Comparison of ENCODE assay signal across 20 cellular contexts in genomic region chr10:73552819-73553218, GRCh38. TPM values are rescaled to one million over a fixed set of nuclear protein-coding genes. Genes with fewer than 3 reads are reported as not detected.
A peak's percentile ranks its signal among the peaks of the same experiment; 100 is the strongest.
DNase-seq lines count a peak whose midpoint lies in the region; ATAC-seq and TF ChIP-seq lines count a peak whose summit lies in the region.
"Had no signal": no experiment of that assay in that cellular context is flagged by ENCODE, and none has a peak within 500 bp of the region (broad histone marks: within the 10 kb centered on the region; RNA-seq: fewer than 3 reads in every experiment).

No MANE protein-coding gene starts in this region.

- TF ChIP-seq POLR2A in prostate gland (IDR thresholded peaks at IDR 0.05), result no peak
- TF ChIP-seq POLR2A in transverse colon (IDR thresholded peaks at IDR 0.05), result no peak

- H3K4me1 Mint-ChIP-seq in MCF 10A (ENCODE audit: insufficient read depth, unreplicated experiment), result peaks cover 17% of the 10 kb centered on the region
- H3K4me1 Mint-ChIP-seq in CD4-positive, alpha-beta memory T cell, result no peaks in the 10 kb centered on the region
- H3K4me1 Mint-ChIP-seq: activated CD4-positive, alpha-beta T cell treated with anti-CD3 and anti-CD28 coated beads, Interleukin-2, amount 10 ng/mL, durations not matched to agents 24 days and 14 days; activated naive CD4-positive, alpha-beta T cell treated with anti-CD3 and anti-CD28 coated beads, Interleukin-2, amount 50 U/mL, for 24 hours; CD4-positive, CD25-positive, alpha-beta regulatory T cell; GM23338; mesothelial cell of epicardium had no signal

- CTCF ChIA-PET in MCF 10A (lab: Yijun Ruan, JAX), result interaction anchor here (3.6 kb wide), 1 partner anchor 24 kb away, joined by 12 read pairs; no protein-coding TSS in a partner anchor
- CTCF ChIA-PET in mammary epithelial cell (lab: Charles Lee; ENCODE audit: low non-redundant PET), result no interaction called here
- CTCF ChIA-PET in CD4-positive, alpha-beta memory T cell (lab: Charles Lee; ENCODE audit: partially characterized antibody), result no interaction called here

- ATAC-seq in GM18517 (IDR thresholded peaks at IDR 0.05; ENCODE audit: unreplicated experiment), result no peak
- ATAC-seq: Panc1 had no signal

- TF ChIP-seq CTCF in MCF 10A (IDR thresholded peaks at IDR 0.05; ENCODE audit: unreplicated experiment), result no peak
- TF ChIP-seq CTCF in mammary epithelial cell (conservative IDR thresholded peaks at IDR 0.05 in 1 of 2, IDR thresholded peaks at IDR 0.05 in 1 of 2; ENCODE audit: extremely low read depth in 1 of 2, insufficient read depth in 1 of 2, low read depth in 1 of 2, low read length in 2 of 2), result no peak
- TF ChIP-seq CTCF in prostate gland (IDR thresholded peaks at IDR 0.05), result no peak
- TF ChIP-seq CTCF in transverse colon (IDR thresholded peaks at IDR 0.05), result no peak

- no peaks in the 10 kb centered on the region for H4K20me1 ChIP-seq in mammary epithelial cell (ENCODE audit: insufficient read depth, low read length)

- DNase-seq in MCF 10A (ENCODE audit: unreplicated experiment) (no peak), mammary epithelial cell (no peak), epithelial cell of prostate (ENCODE audit: low read depth, low spot score) (no peak), prostate gland (ENCODE audit: low spot score) (no peak), transverse colon (no peak)
- DNase-seq in activated effector memory CD4-positive, alpha-beta T cell treated with anti-CD3 and anti-CD28 coated beads, Interleukin-2, amount 50 U/mL, for 16 hours, result no peak
- no peak for DNase-seq in CD4-positive, alpha-beta memory T cell
- DNase-seq: activated CD4-positive, alpha-beta T cell treated with anti-CD3 and anti-CD28 coated beads, Interleukin-2, amount 10 ng/mL, durations not matched to agents 24 days and 14 days; CD4-positive, CD25-positive, alpha-beta regulatory T cell; DMS53; KBM-7; NCI-H1092; NCI-H2107; NCI-H748 treated with DMSO at 0.1 percent for 48 hours; upper lobe of left lung had no signal

- no peak for TF ChIP-seq EP300 in transverse colon (IDR thresholded peaks at IDR 0.05; ENCODE audit: low read depth)

- no peak overlapping the region for H3K9ac ChIP-seq in mammary epithelial cell (ENCODE audit: insufficient read depth, low read length)

- peak overlapping the region; percentile 28 for H3K27ac Mint-ChIP-seq in MCF 10A (ENCODE audit: low read depth, unreplicated experiment)
- no peak overlapping the region for H3K27ac Mint-ChIP-seq in CD4-positive, alpha-beta memory T cell
- H3K27ac Mint-ChIP-seq: activated CD4-positive, alpha-beta T cell treated with anti-CD3 and anti-CD28 coated beads, Interleukin-2, amount 10 ng/mL, durations not matched to agents 24 days and 14 days; activated naive CD4-positive, alpha-beta T cell treated with anti-CD3 and anti-CD28 coated beads, Interleukin-2, amount 50 U/mL, for 24 hours; CD4-positive, CD25-positive, alpha-beta regulatory T cell; mesothelial cell of epicardium had no signal

- 86% methylated on average over 1 of the region's 2 CpGs for WGBS in mammary epithelial cell (ENCODE audit: low coverage, missing lambda C conversion rate)
- WGBS in prostate gland, result 55% methylated on average over 2 of the region's 2 CpGs
- 21 to 40% methylated on average over 2 of the region's 2 CpGs for WGBS in transverse colon (ENCODE audit: low coverage in 1 of 2), 2 donors

- H3K27me3 Mint-ChIP-seq in MCF 10A (ENCODE audit: insufficient read depth, unreplicated experiment), result no peaks in the 10 kb centered on the region
- no peaks in the 10 kb centered on the region for H3K27me3 Mint-ChIP-seq in CD4-positive, alpha-beta memory T cell
- H3K27me3 Mint-ChIP-seq: CD4-positive, CD25-positive, alpha-beta regulatory T cell had no signal

- H2AFZ ChIP-seq in mammary epithelial cell (ENCODE audit: low read depth, low read length), result no peak overlapping the region
- H2AFZ ChIP-seq: GM23338 had no signal

- intact Hi-C loops in MCF 10A (cut with micrococcal nuclease), result no loop called here
- intact Hi-C loops in mammary epithelial cell (cut with micrococcal nuclease), result no loop called here
- intact Hi-C loops in prostate gland (cut with DNase I), result loop anchor here (5.0 kb wide), 2 partner anchors 34 to 74 kb away; no protein-coding TSS in a partner anchor
- intact Hi-C loops in transverse colon (cut with DNase I; ENCODE audit: low total_unique reads), result no loop called here
- intact Hi-C loops in CD4-positive, alpha-beta memory T cell (cut with micrococcal nuclease), result no loop called here

- BruUV-seq in MCF 10A (replicated peaks; lab: Mats Ljungman, UMichigan), result no TSS peak
- no TSS peak for BruUV-seq in mammary epithelial cell (replicated peaks; lab: Mats Ljungman, UMichigan)

- in situ Hi-C loops in mammary epithelial cell (cut with MboI; ENCODE audit: low sequenced_read_pairs in 2 of 2), result no loop called here
- in situ Hi-C loops in transverse colon (cut with MboI; ENCODE audit: low pct_ligation_motif_present in 1 of 4, low pct_unique_long_range_greater_than_20kb in 1 of 4, low sequenced_read_pairs in 3 of 4), result no loop called here

- no peaks in the 10 kb centered on the region for H3K27me3 ChIP-seq in mammary epithelial cell (ENCODE audit: insufficient read depth, low read length)
- no peaks in the 10 kb centered on the region for H3K27me3 ChIP-seq in prostate gland (replicated peaks; ENCODE audit: insufficient read depth)
- H3K27me3 ChIP-seq in transverse colon, result no peaks in the 10 kb centered on the region
- no peaks in the 10 kb centered on the region for H3K27me3 ChIP-seq in CD4-positive, alpha-beta memory T cell (ENCODE audit: insufficient read depth, low read length)
- H3K27me3 ChIP-seq: upper lobe of left lung had no signal

- peaks cover 9% of the 10 kb centered on the region for H3K36me3 Mint-ChIP-seq in MCF 10A (ENCODE audit: insufficient read depth, unreplicated experiment)
- H3K36me3 Mint-ChIP-seq in CD4-positive, alpha-beta memory T cell, result peaks cover 0 to 2% of the 10 kb centered on the region in 2 donors
- H3K36me3 Mint-ChIP-seq: activated naive CD4-positive, alpha-beta T cell treated with anti-CD3 and anti-CD28 coated beads, Interleukin-2, amount 50 U/mL, for 24 hours; CD4-positive, CD25-positive, alpha-beta regulatory T cell had no signal

- dilution Hi-C loops in mammary epithelial cell (cut with HindIII; ENCODE audit: low sequenced_read_pairs), result no loop called here

- H3K9me3 ChIP-seq in mammary epithelial cell (replicated peaks; ENCODE audit: insufficient read depth, low read length) (no peaks in the 10 kb centered on the region), prostate gland (no peaks in the 10 kb centered on the region), transverse colon (no peaks in the 10 kb centered on the region)
- H3K9me3 ChIP-seq in CD4-positive, alpha-beta memory T cell (ENCODE audit: control insufficient read depth in 1 of 2, low read length in 2 of 2), result no peaks in the 10 kb centered on the region
- H3K9me3 ChIP-seq: upper lobe of left lung had no signal

- POLR2A ChIA-PET in MCF 10A (lab: Yijun Ruan, JAX), result interaction anchor here (0.5 to 2.0 kb wide), 2 partner anchors 25 to 80 kb away, joined by 4 to 7 read pairs; no protein-coding TSS in a partner anchor
- POLR2A ChIA-PET in CD4-positive, alpha-beta memory T cell (lab: Charles Lee; ENCODE audit: partially characterized antibody), result no interaction called here

- H3K4me1 ChIP-seq in mammary epithelial cell (ENCODE audit: insufficient read depth, low read length), result no peaks in the 10 kb centered on the region
- peaks cover 11% of the 10 kb centered on the region for H3K4me1 ChIP-seq in prostate gland (replicated peaks)
- H3K4me1 ChIP-seq in transverse colon, result peaks cover 0 to 26% (median 19%) of the 10 kb centered on the region in 4 donors
- no peaks in the 10 kb centered on the region for H3K4me1 ChIP-seq in CD4-positive, alpha-beta memory T cell (ENCODE audit: insufficient read depth, low read length)

- H3K36me3 ChIP-seq in mammary epithelial cell (ENCODE audit: insufficient read depth, low read length) (no peaks in the 10 kb centered on the region), prostate gland (no peaks in the 10 kb centered on the region), transverse colon (no peaks in the 10 kb centered on the region)
- H3K36me3 ChIP-seq in CD4-positive, alpha-beta memory T cell (ENCODE audit: insufficient read depth, low read length), result no peaks in the 10 kb centered on the region
- H3K36me3 ChIP-seq: upper lobe of left lung had no signal

- H3K4me2 ChIP-seq in mammary epithelial cell (ENCODE audit: insufficient read depth, low read depth, low read length), result no peak overlapping the region
- H3K4me2 ChIP-seq: GM23338 had no signal

- no peak overlapping the region for H3K4me3 ChIP-seq in mammary epithelial cell (replicated peaks in 1 of 3; ENCODE audit: insufficient read depth in 1 of 3, low read depth in 2 of 3, low read length in 3 of 3)
- H3K4me3 ChIP-seq in prostate gland, result no peak overlapping the region
- no peak overlapping the region for H3K4me3 ChIP-seq in transverse colon
- no peak overlapping the region for H3K4me3 ChIP-seq in CD4-positive, alpha-beta memory T cell (ENCODE audit: low read length in 2 of 2)
- H3K4me3 ChIP-seq: GM23338, upper lobe of left lung had no signal

- H3K4me3 Mint-ChIP-seq in MCF 10A (ENCODE audit: unreplicated experiment), result no peak overlapping the region
- no peak overlapping the region for H3K4me3 Mint-ChIP-seq in CD4-positive, alpha-beta memory T cell
- H3K4me3 Mint-ChIP-seq: activated CD4-positive, alpha-beta T cell treated with anti-CD3 and anti-CD28 coated beads, Interleukin-2, amount 10 ng/mL, durations not matched to agents 24 days and 14 days; activated naive CD4-positive, alpha-beta T cell treated with anti-CD3 and anti-CD28 coated beads, Interleukin-2, amount 50 U/mL, for 24 hours; CD4-positive, CD25-positive, alpha-beta regulatory T cell; GM23338; mesothelial cell of epicardium had no signal

- no peaks in the 10 kb centered on the region for H3K9me3 Mint-ChIP-seq in MCF 10A (ENCODE audit: unreplicated experiment)
- H3K9me3 Mint-ChIP-seq in CD4-positive, alpha-beta memory T cell, result no peaks in the 10 kb centered on the region
- H3K9me3 Mint-ChIP-seq: activated CD4-positive, alpha-beta T cell treated with anti-CD3 and anti-CD28 coated beads, Interleukin-2, amount 10 ng/mL, durations not matched to agents 24 days and 14 days; activated naive CD4-positive, alpha-beta T cell treated with anti-CD3 and anti-CD28 coated beads, Interleukin-2, amount 50 U/mL, for 24 hours; CD4-positive, CD25-positive, alpha-beta regulatory T cell; GM23338; mesothelial cell of epicardium had no signal

- H3K79me2 ChIP-seq in mammary epithelial cell (ENCODE audit: insufficient read depth, low read length), result no peaks in the 10 kb centered on the region

- no peak overlapping the region for H3K27ac ChIP-seq in mammary epithelial cell (ENCODE audit: insufficient read depth, low read depth, low read length)
- peak overlapping the region; percentile 24 for H3K27ac ChIP-seq in epithelial cell of prostate
- H3K27ac ChIP-seq in prostate gland, result peak overlapping the region; percentile 33 to 64
- H3K27ac ChIP-seq in transverse colon, result peak overlapping the region; percentile 49 to 73 (median 67)
- H3K27ac ChIP-seq in CD4-positive, alpha-beta memory T cell (ENCODE audit: low read depth, low read length), result no peak overlapping the region
- H3K27ac ChIP-seq: upper lobe of left lung had no signal

RNA-seq across cellular contexts. Expression of gene USP54, which starts 38.3 kb away (rescaled TPM):
- total RNA-seq in MCF 10A (2022), result 19.6 and 21.4 TPM in 2 replicates
- total RNA-seq in mammary epithelial cell, result 10 to 100 TPM; 11.0 to 30.8 TPM
- 10.0 TPM for polyA plus RNA-seq in mammary epithelial cell
- 20.9 TPM for polyA minus RNA-seq in mammary epithelial cell
- total RNA-seq in prostate gland, result 10 to 100 TPM; 53.0 to 79.6 TPM
- 100 to 1,000 TPM; 109 to 168 (median 114) TPM for total RNA-seq in transverse colon
- 1 to 10 TPM; 7.4 to 7.6 TPM for total RNA-seq in CD4-positive, alpha-beta memory T cell
- 1 to 10 TPM in 1 of 2 donors, under 1 TPM in 1; 0.04 to 1.4 TPM for polyA plus RNA-seq in CD4-positive, alpha-beta memory T cell

RNA-seq across cellular contexts. Expression of gene PPP3CB, which starts 57.0 kb away (rescaled TPM):
- total RNA-seq in MCF 10A (2022), result 34.8 and 37.4 TPM in 2 replicates
- 10 to 100 TPM; 21.2 to 30.9 TPM for total RNA-seq in mammary epithelial cell
- polyA plus RNA-seq in mammary epithelial cell, result 11.2 TPM
- polyA minus RNA-seq in mammary epithelial cell, result 16.0 TPM
- 10 to 100 TPM; 38.6 to 44.3 TPM for total RNA-seq in prostate gland
- 10 to 100 TPM; 20.5 to 54.5 (median 35.9) TPM for total RNA-seq in transverse colon
- total RNA-seq in CD4-positive, alpha-beta memory T cell, result 10 to 100 TPM; 47.4 to 48.1 TPM
- polyA plus RNA-seq in CD4-positive, alpha-beta memory T cell, result 1 to 10 TPM; 8.9 to 9.6 TPM

Comparison
In these comparisons a context has a peak if more than half of its experiments do, and no peak if none do; other contexts are left out.
1. H3K27ac ChIP-seq: peak in epithelial cell of prostate (single experiment), prostate gland (2 of 2) and transverse colon (4 of 4); none in mammary epithelial cell (single experiment) and CD4-positive, alpha-beta memory T cell (single experiment).